In genomic region chr11:122879785-122880184, GRCh38 we compare ENCODE assay signal across 16 cellular contexts. TPM values are rescaled to one million over a fixed set of nuclear protein-coding genes. Genes with fewer than 3 reads are reported as not detected.
DNase-seq lines count a peak whose midpoint lies in the region; ATAC-seq and TF ChIP-seq lines count a peak whose summit lies in the region.
"Had no signal": no experiment of that assay in that cellular context is flagged by ENCODE, and none has a peak within 500 bp of the region (broad histone marks: within the 10 kb centered on the region; RNA-seq: fewer than 3 reads in every experiment).

No MANE protein-coding gene starts in this region.

- no peaks in the 10 kb centered on the region for H4K20me1 ChIP-seq in MM.1S (ENCODE audit: insufficient read depth, low read length)

- ATAC-seq in activated naive CD8-positive, alpha-beta T cell treated with anti-CD3 and anti-CD28 coated beads, Interleukin-2, amount 50 U/mL, for 24 hours = no peak
- ATAC-seq in lower lobe of right lung = no peak
- ATAC-seq: activated CD4-positive, alpha-beta T cell treated with anti-CD3 and anti-CD28 coated beads for 36 hours; naive thymus-derived CD4-positive, alpha-beta T cell had no signal

- H3K36me3 Mint-ChIP-seq in activated naive CD8-positive, alpha-beta T cell treated with anti-CD3 and anti-CD28 coated beads, Interleukin-2, amount 50 U/mL, for 24 hours (ENCODE audit: low read depth) = no peaks in the 10 kb centered on the region
- no peaks in the 10 kb centered on the region for H3K36me3 Mint-ChIP-seq in activated naive CD8-positive, alpha-beta T cell treated with anti-CD3 and anti-CD28 coated beads for 36 hours
- H3K36me3 Mint-ChIP-seq in endodermal cell (ENCODE audit: low read depth) = no peaks in the 10 kb centered on the region

- H3K9me3 ChIP-seq in endodermal cell (ENCODE audit: control insufficient read depth, low read length) (no peaks in the 10 kb centered on the region), lower lobe of right lung (no peaks in the 10 kb centered on the region), MM.1S (replicated peaks; ENCODE audit: insufficient read depth, low read length) (no peaks in the 10 kb centered on the region)
- H3K9me3 ChIP-seq: uterus had no signal

- peak; percentile 62 for TF ChIP-seq CTCF in endodermal cell (conservative IDR thresholded peaks at IDR 0.05)
- TF ChIP-seq CTCF in lower lobe of right lung (IDR thresholded peaks at IDR 0.05) = no peak
- no peak for TF ChIP-seq CTCF in MM.1S (IDR thresholded peaks at IDR 0.05; ENCODE audit: low read length)

- peaks cover 21% of the 10 kb centered on the region for H3K27me3 ChIP-seq in endodermal cell (ENCODE audit: control insufficient read depth, insufficient read depth, low read length, poor library complexity, severe bottlenecking)
- H3K27me3 ChIP-seq in lower lobe of right lung (ENCODE audit: low read depth) = no peaks in the 10 kb centered on the region
- no peaks in the 10 kb centered on the region for H3K27me3 ChIP-seq in MM.1S (replicated peaks; ENCODE audit: insufficient read depth, low read length)
- H3K27me3 ChIP-seq: uterus had no signal

- DNase-seq in activated naive CD8-positive, alpha-beta T cell treated with anti-CD3 and anti-CD28 coated beads, Interleukin-2, amount 50 U/mL, for 24 hours = no peak
- DNase-seq in activated naive CD8-positive, alpha-beta T cell treated with anti-CD3 and anti-CD28 coated beads for 36 hours = no peak
- DNase-seq in NCI-H748 treated with DMSO at 0.1 percent for 48 hours (lab: John Stamatoyannopoulos, UW) (peak; percentile 7), endodermal cell (peak; percentile 67), lower lobe of right lung (no peak), retina (no peak), GF-D8 (lab: John Stamatoyannopoulos, UW) (no peak), MM.1S (no peak)
- DNase-seq: activated CD4-positive, alpha-beta T cell treated with anti-CD3 and anti-CD28 coated beads for 36 hours; dorsolateral prefrontal cortex; erythroblast; kidney glomerular epithelial cell; mesenchymal stem cell; naive thymus-derived CD4-positive, alpha-beta T cell; NK-92 treated with Interleukin-12 subunit alpha and Interleukin-12 subunit beta, amount 100 ng/mL, for 24 hours; uterus had no signal

- peaks cover 9% of the 10 kb centered on the region; the same call in 1 of the 2 replicates for H3F3A ChIP-seq in MM.1S (ENCODE audit: insufficient read depth, low read length)

- H3K4me1 ChIP-seq in endodermal cell (ENCODE audit: control insufficient read depth, insufficient read depth, low read length) (peaks cover 5% of the 10 kb centered on the region), lower lobe of right lung (peaks cover 12% of the 10 kb centered on the region), MM.1S (ENCODE audit: low read length) (peaks cover 10% of the 10 kb centered on the region; the same call in 1 of the 2 replicates)
- H3K4me1 ChIP-seq: uterus had no signal

- H3K27ac ChIP-seq in endodermal cell (ENCODE audit: low read depth, low read length) (no peak overlapping the region), lower lobe of right lung (no peak overlapping the region), MM.1S (ENCODE audit: low read length) (no peak overlapping the region)
- H3K27ac ChIP-seq: dorsolateral prefrontal cortex, uterus had no signal

- H2AFZ ChIP-seq in MM.1S (ENCODE audit: low read length) = no peak overlapping the region

- no peak overlapping the region for H3K4me3 ChIP-seq in endodermal cell (ENCODE audit: low read length)
- H3K4me3 ChIP-seq in lower lobe of right lung = no peak overlapping the region
- H3K4me3 ChIP-seq in MM.1S (ENCODE audit: low read length) = no peak overlapping the region
- H3K4me3 ChIP-seq: dorsolateral prefrontal cortex, uterus had no signal

- H3K27me3 Mint-ChIP-seq in activated naive CD8-positive, alpha-beta T cell treated with anti-CD3 and anti-CD28 coated beads, Interleukin-2, amount 50 U/mL, for 24 hours = peaks cover 9% of the 10 kb centered on the region
- no peaks in the 10 kb centered on the region for H3K27me3 Mint-ChIP-seq in activated naive CD8-positive, alpha-beta T cell treated with anti-CD3 and anti-CD28 coated beads for 36 hours
- peaks cover 22% of the 10 kb centered on the region for H3K27me3 Mint-ChIP-seq in endodermal cell (ENCODE audit: insufficient read depth)

- no peaks in the 10 kb centered on the region for H3K79me2 ChIP-seq in MM.1S (ENCODE audit: low read length)

- H3K27ac Mint-ChIP-seq in activated naive CD8-positive, alpha-beta T cell treated with anti-CD3 and anti-CD28 coated beads, Interleukin-2, amount 50 U/mL, for 24 hours = peak overlapping the region; percentile 9
- no peak overlapping the region for H3K27ac Mint-ChIP-seq in activated naive CD8-positive, alpha-beta T cell treated with anti-CD3 and anti-CD28 coated beads for 36 hours
- H3K27ac Mint-ChIP-seq in endodermal cell = no peak overlapping the region
- H3K27ac Mint-ChIP-seq: activated CD4-positive, alpha-beta T cell treated with anti-CD3 and anti-CD28 coated beads for 36 hours had no signal

- H3K36me3 ChIP-seq in endodermal cell (ENCODE audit: control insufficient read depth, insufficient read depth, low read length) = no peaks in the 10 kb centered on the region
- H3K36me3 ChIP-seq in lower lobe of right lung = no peaks in the 10 kb centered on the region
- no peaks in the 10 kb centered on the region for H3K36me3 ChIP-seq in MM.1S (replicated peaks; ENCODE audit: insufficient read depth, low read length)
- H3K36me3 ChIP-seq: uterus had no signal

- H3K9me3 Mint-ChIP-seq in activated naive CD8-positive, alpha-beta T cell treated with anti-CD3 and anti-CD28 coated beads, Interleukin-2, amount 50 U/mL, for 24 hours = no peaks in the 10 kb centered on the region
- H3K9me3 Mint-ChIP-seq in activated naive CD8-positive, alpha-beta T cell treated with anti-CD3 and anti-CD28 coated beads for 36 hours = no peaks in the 10 kb centered on the region
- no peaks in the 10 kb centered on the region for H3K9me3 Mint-ChIP-seq in endodermal cell
- H3K9me3 Mint-ChIP-seq: naive thymus-derived CD4-positive, alpha-beta T cell had no signal

- H3K9ac ChIP-seq in endodermal cell (ENCODE audit: extremely low read depth, low read length, poor library complexity, severe bottlenecking) (no peak overlapping the region), MM.1S (ENCODE audit: low read length) (no peak overlapping the region)

- intact Hi-C loops in lower lobe of right lung (cut with DNase I) = no loop called here

- H3K4me1 Mint-ChIP-seq in activated naive CD8-positive, alpha-beta T cell treated with anti-CD3 and anti-CD28 coated beads, Interleukin-2, amount 50 U/mL, for 24 hours = peaks cover 28% of the 10 kb centered on the region
- H3K4me1 Mint-ChIP-seq in activated naive CD8-positive, alpha-beta T cell treated with anti-CD3 and anti-CD28 coated beads for 36 hours = peaks cover 32% of the 10 kb centered on the region
- H3K4me1 Mint-ChIP-seq in endodermal cell = peaks cover 13% of the 10 kb centered on the region

- 0 to 46% methylated on average over 1 to 4 of the region's 4 CpGs for WGBS in endodermal cell (ENCODE audit: insufficient coverage in 1 of 2, insufficient read length in 1 of 2), 2 experiments

- no peaks in the 10 kb centered on the region for H3K9me2 ChIP-seq in MM.1S (replicated peaks; ENCODE audit: insufficient read depth, low read length)

- H3K4me3 Mint-ChIP-seq in activated naive CD8-positive, alpha-beta T cell treated with anti-CD3 and anti-CD28 coated beads, Interleukin-2, amount 50 U/mL, for 24 hours = no peak overlapping the region
- no peak overlapping the region for H3K4me3 Mint-ChIP-seq in activated naive CD8-positive, alpha-beta T cell treated with anti-CD3 and anti-CD28 coated beads for 36 hours
- H3K4me3 Mint-ChIP-seq in endodermal cell = no peak overlapping the region
- H3K4me3 Mint-ChIP-seq: activated CD4-positive, alpha-beta T cell treated with anti-CD3 and anti-CD28 coated beads for 36 hours had no signal

- no peak overlapping the region for H3K4me2 ChIP-seq in MM.1S (ENCODE audit: low read depth, low read length)

RNA-seq across cellular contexts. Expression of gene JHY, which starts 2.8 kb away (rescaled TPM):
- 1 to 10 TPM; 3.1 to 3.2 TPM for total RNA-seq in activated naive CD8-positive, alpha-beta T cell treated with anti-CD3 and anti-CD28 coated beads for 36 hours
- 1 to 10 TPM; 2.1 to 4.8 TPM for total RNA-seq in endodermal cell
- 4.5 TPM for polyA plus RNA-seq in endodermal cell (2013, experiment 1 of 2)
- 5.0 TPM for polyA plus RNA-seq in endodermal cell (2013, experiment 2 of 2)
- total RNA-seq in lower lobe of right lung = 10.4 TPM

RNA-seq across cellular contexts. Expression of gene CRTAM, which starts 41.5 kb away (rescaled TPM):
- 10 to 100 TPM; 21.9 to 22.3 TPM for total RNA-seq in activated naive CD8-positive, alpha-beta T cell treated with anti-CD3 and anti-CD28 coated beads for 36 hours
- total RNA-seq in endodermal cell (not detected), lower lobe of right lung (11.1 TPM)
- not detected for polyA plus RNA-seq in endodermal cell (2013, experiment 1 of 2)
- polyA plus RNA-seq in endodermal cell (2013, experiment 2 of 2) = not detected

Comparison
In these comparisons a context has a peak if more than half of its experiments do, and no peak if none do; other contexts are left out.
1. DNase-seq: peak in NCI-H748 treated with DMSO at 0.1 percent for 48 hours (single experiment) and endodermal cell (single experiment); none in activated naive CD8-positive, alpha-beta T cell treated with anti-CD3 and anti-CD28 coated beads, Interleukin-2, amount 50 U/mL, for 24 hours (single experiment), activated naive CD8-positive, alpha-beta T cell treated with anti-CD3 and anti-CD28 coated beads for 36 hours (single experiment), lower lobe of right lung (single experiment), retina (single experiment), GF-D8 (single experiment) and MM.1S (single experiment).
2. RNA of gene CRTAM, which starts 41.5 kb away (total RNA-seq): 21.9 to 22.3 TPM in activated naive CD8-positive, alpha-beta T cell treated with anti-CD3 and anti-CD28 coated beads for 36 hours and 11.1 TPM in lower lobe of right lung (single experiment); not detected in endodermal cell; every median in the first group is over 10 times any median in the second.